In the genomic region with DNA sequence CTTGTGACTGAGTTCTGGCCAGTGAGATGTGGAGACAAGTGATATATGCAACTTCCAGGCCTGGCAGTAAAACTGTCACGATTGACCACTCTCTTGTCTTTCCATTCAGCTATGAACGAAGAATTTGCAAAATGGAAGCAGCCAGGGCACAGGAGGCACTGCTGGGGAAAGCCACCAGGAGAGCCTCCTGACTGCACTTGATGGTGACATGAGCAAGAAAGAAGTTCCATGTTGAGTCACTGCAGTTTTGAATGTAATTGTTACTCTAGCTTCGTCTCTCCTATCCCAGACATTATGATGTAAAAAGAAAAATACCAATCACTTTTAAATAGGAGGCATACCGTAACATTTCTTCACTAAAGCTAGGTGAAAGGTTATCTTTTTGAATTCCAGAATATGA, we compare ENCODE assay signal across 34 cellular contexts.
"Had no signal": no experiment of that assay in that cellular context is flagged by ENCODE, and none has a peak within 500 bp of the region (broad histone marks: within the 10 kb centered on the region; RNA-seq: fewer than 3 reads in every experiment).

No MANE protein-coding gene starts in this region.

- H3K27ac Mint-ChIP-seq: activated B cell treated with CpG ODN at 0.5 μM for 24 hours; activated CD4-positive, alpha-beta memory T cell treated with anti-CD3 and anti-CD28 coated beads for 36 hours; activated CD4-positive, alpha-beta T cell treated with anti-CD3 and anti-CD28 coated beads, Interleukin-2, amount 10 ng/mL, durations not matched to agents 24 days and 14 days; activated CD8-positive, alpha-beta T cell treated with anti-CD3 and anti-CD28 coated beads for 36 hours; activated naive CD8-positive, alpha-beta T cell treated with anti-CD3 and anti-CD28 coated beads for 36 hours; activated T-helper 1 cell treated with anti-CD3 and anti-CD28 coated beads, Interleukin-12 subunit alpha, Interleukin-12 subunit beta, Interleukin-2, Interleukin-4 antibody, amounts not matched to agents 30 ng/mL and 10 ng/mL and 1 ng/mL, durations not matched to agents 14 hours and 24 hours and 36 hours; activated T-helper 17 cell treated with anti-CD3 and anti-CD28 coated beads, Interleukin-2, amount 50 U/mL, for 72 hours; brain; T-cell; T-helper 2 cell treated with Interferon-gamma antibody and Interleukin-4, amounts not matched to agents 5 μg/mL and 100 μg/mL, for 36 hours had no signal

- H3K4me1 ChIP-seq: adrenal gland had no signal

- FAIRE-seq: bronchial epithelial cell, TTC549 had no signal

- H3K27ac ChIP-seq: adrenal gland, cardiac muscle cell, VCaP had no signal

- H3K36me3 ChIP-seq: adrenal gland had no signal

- H3K27me3 ChIP-seq: adrenal gland, cardiac muscle cell had no signal

- DNase-seq: activated B cell treated with CpG ODN at 0.5 μM for 24 hours; activated CD4-positive, alpha-beta memory T cell treated with anti-CD3 and anti-CD28 coated beads for 36 hours; activated CD4-positive, alpha-beta T cell treated with anti-CD3 and anti-CD28 coated beads, Interleukin-2, amount 10 ng/mL, durations not matched to agents 24 days and 14 days; activated CD4-positive, alpha-beta T cell treated with anti-CD3 and anti-CD28 coated beads, Interleukin-2, amount 50 U/mL, for 1 hour; activated CD4-positive, alpha-beta T cell treated with anti-CD3 and anti-CD28 coated beads, Interleukin-2, amount 50 U/mL, for 4 hours; activated CD4-positive, CD25-positive, alpha-beta regulatory T cell treated with anti-CD3 and anti-CD28 coated beads, Interleukin-2, amount 50 U/mL, for 72 hours; activated CD8-positive, alpha-beta memory T cell treated with anti-CD3 and anti-CD28 coated beads, Interleukin-2, amount 50 U/mL, for 4 hours; activated CD8-positive, alpha-beta T cell treated with anti-CD3 and anti-CD28 coated beads for 36 hours; activated effector memory CD4-positive, alpha-beta T cell treated with anti-CD3 and anti-CD28 coated beads, Interleukin-2, amount 50 U/mL, for 16 hours; activated gamma-delta T cell treated with Interleukin-2 at 50 U/mL for 16 hours; activated naive CD4-positive, alpha-beta T cell; activated naive CD8-positive, alpha-beta T cell treated with anti-CD3 and anti-CD28 coated beads for 36 hours; activated T-cell treated with anti-CD3 and anti-CD28 coated beads for 4 hours; activated T-cell treated with anti-CD3 and anti-CD28 coated beads, Interleukin-2, amount 50 U/mL, for 1 hour; activated T-cell treated with anti-CD3 and anti-CD28 coated beads, Interleukin-2, amount 50 U/mL, for 4 hours; activated T-cell treated with anti-CD3 and anti-CD28 coated beads, Interleukin-2, amount 50 U/mL, for 72 hours; adrenal gland; amniotic stem cell; aorta; caudate nucleus; cerebellar nuclear complex; T-cell; T-helper 2 cell; T-helper 9 cell had no signal

- H3K4me1 Mint-ChIP-seq: activated B cell treated with CpG ODN at 0.5 μM for 24 hours; activated CD4-positive, alpha-beta T cell treated with anti-CD3 and anti-CD28 coated beads, Interleukin-2, amount 10 ng/mL, durations not matched to agents 24 days and 14 days; activated naive CD8-positive, alpha-beta T cell treated with anti-CD3 and anti-CD28 coated beads for 36 hours; activated T-helper 17 cell treated with anti-CD3 and anti-CD28 coated beads, Interleukin-2, amount 50 U/mL, for 72 hours; brain; central memory CD8-positive, alpha-beta T cell; T-cell had no signal

- ATAC-seq: activated CD8-positive, alpha-beta T cell treated with anti-CD3 and anti-CD28 coated beads for 36 hours; activated T-cell treated with anti-CD3 and anti-CD28 coated beads, Interleukin-2, amount 50 U/mL, for 4 hours; activated T-helper 17 cell treated with anti-CD3 and anti-CD28 coated beads, Interleukin-2, amount 50 U/mL, for 72 hours; T-cell had no signal

- H3K4me3 ChIP-seq: adrenal gland, cardiac muscle cell had no signal

- H3K4me3 Mint-ChIP-seq: activated B cell treated with CpG ODN at 0.5 μM for 24 hours; activated CD4-positive, alpha-beta memory T cell treated with anti-CD3 and anti-CD28 coated beads for 36 hours; activated CD4-positive, alpha-beta T cell treated with anti-CD3 and anti-CD28 coated beads, Interleukin-2, amount 10 ng/mL, durations not matched to agents 24 days and 14 days; activated CD8-positive, alpha-beta T cell treated with anti-CD3 and anti-CD28 coated beads for 36 hours; activated naive CD8-positive, alpha-beta T cell treated with anti-CD3 and anti-CD28 coated beads for 36 hours; activated T-cell treated with anti-CD3 and anti-CD28 coated beads, Interleukin-2, amount 50 U/mL, for 4 hours; activated T-cell treated with anti-CD3 and anti-CD28 coated beads, Interleukin-2, amount 50 U/mL, for 72 hours; activated T-helper 1 cell treated with anti-CD3 and anti-CD28 coated beads, Interleukin-12 subunit alpha, Interleukin-12 subunit beta, Interleukin-2, Interleukin-4 antibody, amounts not matched to agents 30 ng/mL and 10 ng/mL and 1 ng/mL, durations not matched to agents 14 hours and 24 hours and 36 hours; activated T-helper 17 cell treated with anti-CD3 and anti-CD28 coated beads, Interleukin-2, amount 50 U/mL, for 72 hours; brain; central memory CD8-positive, alpha-beta T cell; T-cell; T-helper 2 cell treated with Interferon-gamma antibody and Interleukin-4, amounts not matched to agents 5 μg/mL and 100 μg/mL, for 36 hours had no signal

- H3K27me3 Mint-ChIP-seq: activated B cell treated with CpG ODN at 0.5 μM for 24 hours; activated CD4-positive, alpha-beta memory T cell treated with anti-CD3 and anti-CD28 coated beads for 36 hours; activated CD4-positive, alpha-beta T cell treated with anti-CD3 and anti-CD28 coated beads, Interleukin-2, amount 10 ng/mL, durations not matched to agents 24 days and 14 days; activated CD8-positive, alpha-beta T cell treated with anti-CD3 and anti-CD28 coated beads for 36 hours; activated naive CD8-positive, alpha-beta T cell treated with anti-CD3 and anti-CD28 coated beads for 36 hours; activated T-helper 17 cell treated with anti-CD3 and anti-CD28 coated beads, Interleukin-2, amount 50 U/mL, for 72 hours; brain; central memory CD8-positive, alpha-beta T cell; T-cell had no signal

- H3K9me3 Mint-ChIP-seq: activated CD4-positive, alpha-beta memory T cell treated with anti-CD3 and anti-CD28 coated beads for 36 hours; activated CD4-positive, alpha-beta T cell treated with anti-CD3 and anti-CD28 coated beads, Interleukin-2, amount 10 ng/mL, durations not matched to agents 24 days and 14 days; activated naive CD4-positive, alpha-beta T cell treated with anti-CD3 and anti-CD28 coated beads, Interleukin-2, amount 50 U/mL, for 72 hours; activated naive CD8-positive, alpha-beta T cell treated with anti-CD3 and anti-CD28 coated beads for 36 hours; activated T-cell treated with anti-CD3 and anti-CD28 coated beads, Interleukin-2, amount 50 U/mL, for 4 hours; activated T-cell treated with anti-CD3 and anti-CD28 coated beads, Interleukin-2, amount 50 U/mL, for 72 hours; activated T-helper 1 cell treated with anti-CD3 and anti-CD28 coated beads, Interleukin-12 subunit alpha, Interleukin-12 subunit beta, Interleukin-2, Interleukin-4 antibody, amounts not matched to agents 30 ng/mL and 10 ng/mL and 1 ng/mL, durations not matched to agents 14 hours and 24 hours and 36 hours; brain; central memory CD8-positive, alpha-beta T cell; T-cell; T-helper 2 cell treated with Interferon-gamma antibody and Interleukin-4, amounts not matched to agents 5 μg/mL and 100 μg/mL, for 36 hours had no signal

- H3K9me3 ChIP-seq: adrenal gland had no signal
